Comparison of ENCODE assay signal across 3 cellular contexts in genomic region chr19:41999071-41999877, GRCh38.
TF ChIP-seq lines count a peak whose summit lies in the region.

No MANE protein-coding gene starts in this region.

TF ChIP-seq in HEK293, 187 proteins besides CTCF, POLR2A, EP300 and RAD21:
- TF ChIP-seq, protein P1, sequence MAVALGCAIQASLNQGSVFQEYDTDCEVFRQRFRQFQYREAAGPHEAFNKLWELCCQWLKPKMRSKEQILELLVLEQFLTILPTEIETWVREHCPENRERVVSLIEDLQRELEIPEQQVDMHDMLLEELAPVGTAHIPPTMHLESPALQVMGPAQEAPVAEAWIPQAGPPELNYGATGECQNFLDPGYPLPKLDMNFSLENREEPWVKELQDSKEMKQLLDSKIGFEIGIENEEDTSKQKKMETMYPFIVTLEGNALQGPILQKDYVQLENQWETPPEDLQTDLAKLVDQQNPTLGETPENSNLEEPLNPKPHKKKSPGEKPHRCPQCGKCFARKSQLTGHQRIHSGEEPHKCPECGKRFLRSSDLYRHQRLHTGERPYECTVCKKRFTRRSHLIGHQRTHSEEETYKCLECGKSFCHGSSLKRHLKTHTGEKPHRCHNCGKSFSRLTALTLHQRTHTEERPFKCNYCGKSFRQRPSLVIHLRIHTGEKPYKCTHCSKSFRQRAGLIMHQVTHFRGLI (tag by site-specific recombination; IDR thresholded peaks at IDR 0.05) = no peak
- no peak for TF ChIP-seq ZNF768 (tag by site-specific recombination; IDR thresholded peaks at IDR 0.05)
- no peak for TF ChIP-seq ZNF610 (tag by site-specific recombination; IDR thresholded peaks at IDR 0.05; ENCODE audit: borderline replicate concordance)
- TF ChIP-seq, protein P2, sequence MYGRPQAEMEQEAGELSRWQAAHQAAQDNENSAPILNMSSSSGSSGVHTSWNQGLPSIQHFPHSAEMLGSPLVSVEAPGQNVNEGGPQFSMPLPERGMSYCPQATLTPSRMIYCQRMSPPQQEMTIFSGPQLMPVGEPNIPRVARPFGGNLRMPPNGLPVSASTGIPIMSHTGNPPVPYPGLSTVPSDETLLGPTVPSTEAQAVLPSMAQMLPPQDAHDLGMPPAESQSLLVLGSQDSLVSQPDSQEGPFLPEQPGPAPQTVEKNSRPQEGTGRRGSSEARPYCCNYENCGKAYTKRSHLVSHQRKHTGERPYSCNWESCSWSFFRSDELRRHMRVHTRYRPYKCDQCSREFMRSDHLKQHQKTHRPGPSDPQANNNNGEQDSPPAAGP (tag by site-specific recombination; IDR thresholded peaks at IDR 0.05) = no peak
- TF ChIP-seq ZFHX2 (tag by site-specific recombination; conservative IDR thresholded peaks at IDR 0.05) = peak; percentile 93
- TF ChIP-seq ZNF140 (tag by site-specific recombination; IDR thresholded peaks at IDR 0.05) = no peak
- TF ChIP-seq ZNF112 (tag by site-specific recombination; IDR thresholded peaks at IDR 0.05) = 0 out of 2 replicates have a peak, but pooled peaks have one; percentile 2
- TF ChIP-seq ZNF18 (tag by site-specific recombination; IDR thresholded peaks at IDR 0.05) = no peak
- TF ChIP-seq EGR2 (tag by site-specific recombination; IDR thresholded peaks at IDR 0.05; ENCODE audit: low read depth) = peak; percentile 93
- TF ChIP-seq SALL2 (tag by site-specific recombination; IDR thresholded peaks at IDR 0.05; ENCODE audit: borderline replicate concordance) = no peak
- no peak for TF ChIP-seq ZFP37 (tag by site-specific recombination; IDR thresholded peaks at IDR 0.05)
- TF ChIP-seq, protein P3, sequence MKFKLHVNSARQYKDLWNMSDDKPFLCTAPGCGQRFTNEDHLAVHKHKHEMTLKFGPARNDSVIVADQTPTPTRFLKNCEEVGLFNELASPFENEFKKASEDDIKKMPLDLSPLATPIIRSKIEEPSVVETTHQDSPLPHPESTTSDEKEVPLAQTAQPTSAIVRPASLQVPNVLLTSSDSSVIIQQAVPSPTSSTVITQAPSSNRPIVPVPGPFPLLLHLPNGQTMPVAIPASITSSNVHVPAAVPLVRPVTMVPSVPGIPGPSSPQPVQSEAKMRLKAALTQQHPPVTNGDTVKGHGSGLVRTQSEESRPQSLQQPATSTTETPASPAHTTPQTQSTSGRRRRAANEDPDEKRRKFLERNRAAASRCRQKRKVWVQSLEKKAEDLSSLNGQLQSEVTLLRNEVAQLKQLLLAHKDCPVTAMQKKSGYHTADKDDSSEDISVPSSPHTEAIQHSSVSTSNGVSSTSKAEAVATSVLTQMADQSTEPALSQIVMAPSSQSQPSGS (tag by site-specific recombination; IDR thresholded peaks at IDR 0.05; ENCODE audit: low read depth) = no peak
- TF ChIP-seq ZNF623 (tag by site-specific recombination; IDR thresholded peaks at IDR 0.05) = no peak
- TF ChIP-seq ZNF366 (tag by site-specific recombination; conservative IDR thresholded peaks at IDR 0.05) = peak; percentile 72
- TF ChIP-seq KLF8 (tag by site-specific recombination; IDR thresholded peaks at IDR 0.05) = 0 out of 2 replicates have a peak, but pooled peaks have one; percentile 17
TF ChIP-seq in HEK293: peak in this region for 5.

TF ChIP-seq in K562, 482 proteins besides CTCF, POLR2A, EP300 and RAD21 (continues in another document):
- no peak for TF ChIP-seq TAF1 (IDR thresholded peaks at IDR 0.05; ENCODE audit: control insufficient read depth, extremely low read depth, insufficient read depth, low read length, severe bottlenecking)
- TF ChIP-seq ZNF668 (CRISPR knock-in tag; IDR thresholded peaks at IDR 0.05) = no peak
- no peak for TF ChIP-seq MECOM (CRISPR knock-in tag; IDR thresholded peaks at IDR 0.05)
- TF ChIP-seq GTF2B (IDR thresholded peaks at IDR 0.05; ENCODE audit: extremely low read depth, insufficient read length) = no peak
- TF ChIP-seq TOE1 (IDR thresholded peaks at IDR 0.05; ENCODE audit: borderline replicate concordance) = no peak
- TF ChIP-seq TOE1 (CRISPR knock-in tag; IDR thresholded peaks at IDR 0.05; ENCODE audit: borderline replicate concordance, low read depth) = no peak
- TF ChIP-seq L3MBTL2 (IDR thresholded peaks at IDR 0.05) = no peak
- TF ChIP-seq, protein P4, sequence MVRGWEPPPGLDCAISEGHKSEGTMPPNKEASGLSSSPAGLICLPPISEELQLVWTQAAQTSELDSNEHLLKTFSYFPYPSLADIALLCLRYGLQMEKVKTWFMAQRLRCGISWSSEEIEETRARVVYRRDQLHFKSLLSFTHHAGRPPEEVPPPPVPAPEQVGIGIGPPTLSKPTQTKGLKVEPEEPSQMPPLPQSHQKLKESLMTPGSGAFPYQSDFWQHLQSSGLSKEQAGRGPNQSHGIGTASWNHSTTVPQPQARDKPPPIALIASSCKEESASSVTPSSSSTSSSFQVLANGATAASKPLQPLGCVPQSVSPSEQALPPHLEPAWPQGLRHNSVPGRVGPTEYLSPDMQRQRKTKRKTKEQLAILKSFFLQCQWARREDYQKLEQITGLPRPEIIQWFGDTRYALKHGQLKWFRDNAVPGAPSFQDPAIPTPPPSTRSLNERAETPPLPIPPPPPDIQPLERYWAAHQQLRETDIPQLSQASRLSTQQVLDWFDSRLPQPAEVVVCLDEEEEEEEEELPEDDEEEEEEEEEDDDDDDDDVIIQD (CRISPR knock-in tag; IDR thresholded peaks at IDR 0.05) = no peak
- no peak for TF ChIP-seq CHCHD3 (CRISPR knock-in tag; IDR thresholded peaks at IDR 0.05)
- TF ChIP-seq ZNF41 (CRISPR knock-in tag; conservative IDR thresholded peaks at IDR 0.05) = no peak
- no peak for TF ChIP-seq STAT5A (IDR thresholded peaks at IDR 0.05; ENCODE audit: borderline replicate concordance, low read length)
- no peak for TF ChIP-seq TRIM25 (IDR thresholded peaks at IDR 0.05; ENCODE audit: borderline replicate concordance)
- no peak for TF ChIP-seq HEY1 (CRISPR knock-in tag; IDR thresholded peaks at IDR 0.05; ENCODE audit: borderline replicate concordance)
- TF ChIP-seq, protein P5, sequence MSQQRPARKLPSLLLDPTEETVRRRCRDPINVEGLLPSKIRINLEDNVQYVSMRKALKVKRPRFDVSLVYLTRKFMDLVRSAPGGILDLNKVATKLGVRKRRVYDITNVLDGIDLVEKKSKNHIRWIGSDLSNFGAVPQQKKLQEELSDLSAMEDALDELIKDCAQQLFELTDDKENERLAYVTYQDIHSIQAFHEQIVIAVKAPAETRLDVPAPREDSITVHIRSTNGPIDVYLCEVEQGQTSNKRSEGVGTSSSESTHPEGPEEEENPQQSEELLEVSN (IDR thresholded peaks at IDR 0.05; ENCODE audit: borderline replicate concordance in 1 of 2, extremely low read depth in 1 of 2, insufficient read depth in 1 of 2, insufficient read length in 1 of 2, low read depth in 1 of 2, low read length in 1 of 2, poor library complexity in 1 of 2, severe bottlenecking in 1 of 2) = peak in 1 of 2 experiments; percentile 10
- TF ChIP-seq HNRNPK (IDR thresholded peaks at IDR 0.05; ENCODE audit: low read depth, low read length, poor library complexity, severe bottlenecking) = peak; percentile 10
- no peak for TF ChIP-seq FOS (IDR thresholded peaks at IDR 0.05; ENCODE audit: extremely low read depth, insufficient read length)
- TF ChIP-seq BHLHE40 (IDR thresholded peaks at IDR 0.05; ENCODE audit: low read length) = no peak
- TF ChIP-seq SIN3A (IDR thresholded peaks at IDR 0.05; ENCODE audit: borderline replicate concordance in 2 of 2, control insufficient read depth in 1 of 2, low read depth in 2 of 2, low read length in 2 of 2) = no peak
- TF ChIP-seq ZNF431 (CRISPR knock-in tag; IDR thresholded peaks at IDR 0.05) = no peak

TF ChIP-seq in neural cell, 6 proteins besides CTCF, POLR2A, EP300 and RAD21 (continued from another document):
- TF ChIP-seq, protein P6, sequence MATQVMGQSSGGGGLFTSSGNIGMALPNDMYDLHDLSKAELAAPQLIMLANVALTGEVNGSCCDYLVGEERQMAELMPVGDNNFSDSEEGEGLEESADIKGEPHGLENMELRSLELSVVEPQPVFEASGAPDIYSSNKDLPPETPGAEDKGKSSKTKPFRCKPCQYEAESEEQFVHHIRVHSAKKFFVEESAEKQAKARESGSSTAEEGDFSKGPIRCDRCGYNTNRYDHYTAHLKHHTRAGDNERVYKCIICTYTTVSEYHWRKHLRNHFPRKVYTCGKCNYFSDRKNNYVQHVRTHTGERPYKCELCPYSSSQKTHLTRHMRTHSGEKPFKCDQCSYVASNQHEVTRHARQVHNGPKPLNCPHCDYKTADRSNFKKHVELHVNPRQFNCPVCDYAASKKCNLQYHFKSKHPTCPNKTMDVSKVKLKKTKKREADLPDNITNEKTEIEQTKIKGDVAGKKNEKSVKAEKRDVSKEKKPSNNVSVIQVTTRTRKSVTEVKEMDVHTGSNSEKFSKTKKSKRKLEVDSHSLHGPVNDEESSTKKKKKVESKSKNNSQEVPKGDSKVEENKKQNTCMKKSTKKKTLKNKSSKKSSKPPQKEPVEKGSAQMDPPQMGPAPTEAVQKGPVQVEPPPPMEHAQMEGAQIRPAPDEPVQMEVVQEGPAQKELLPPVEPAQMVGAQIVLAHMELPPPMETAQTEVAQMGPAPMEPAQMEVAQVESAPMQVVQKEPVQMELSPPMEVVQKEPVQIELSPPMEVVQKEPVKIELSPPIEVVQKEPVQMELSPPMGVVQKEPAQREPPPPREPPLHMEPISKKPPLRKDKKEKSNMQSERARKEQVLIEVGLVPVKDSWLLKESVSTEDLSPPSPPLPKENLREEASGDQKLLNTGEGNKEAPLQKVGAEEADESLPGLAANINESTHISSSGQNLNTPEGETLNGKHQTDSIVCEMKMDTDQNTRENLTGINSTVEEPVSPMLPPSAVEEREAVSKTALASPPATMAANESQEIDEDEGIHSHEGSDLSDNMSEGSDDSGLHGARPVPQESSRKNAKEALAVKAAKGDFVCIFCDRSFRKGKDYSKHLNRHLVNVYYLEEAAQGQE (IDR thresholded peaks at IDR 0.05; ENCODE audit: borderline replicate concordance) = no peak
- TF ChIP-seq EZH2 (IDR thresholded peaks at IDR 0.05; ENCODE audit: borderline replicate concordance, insufficient read depth, low read length, poor library complexity, severe bottlenecking) (no peak), POLR2AphosphoS5 (IDR thresholded peaks at IDR 0.05) (no peak), TAF1 (IDR thresholded peaks at IDR 0.05; ENCODE audit: low read depth) (no peak)
TF ChIP-seq in neural cell: peak in this region for 0.
